In the genomic region with DNA sequence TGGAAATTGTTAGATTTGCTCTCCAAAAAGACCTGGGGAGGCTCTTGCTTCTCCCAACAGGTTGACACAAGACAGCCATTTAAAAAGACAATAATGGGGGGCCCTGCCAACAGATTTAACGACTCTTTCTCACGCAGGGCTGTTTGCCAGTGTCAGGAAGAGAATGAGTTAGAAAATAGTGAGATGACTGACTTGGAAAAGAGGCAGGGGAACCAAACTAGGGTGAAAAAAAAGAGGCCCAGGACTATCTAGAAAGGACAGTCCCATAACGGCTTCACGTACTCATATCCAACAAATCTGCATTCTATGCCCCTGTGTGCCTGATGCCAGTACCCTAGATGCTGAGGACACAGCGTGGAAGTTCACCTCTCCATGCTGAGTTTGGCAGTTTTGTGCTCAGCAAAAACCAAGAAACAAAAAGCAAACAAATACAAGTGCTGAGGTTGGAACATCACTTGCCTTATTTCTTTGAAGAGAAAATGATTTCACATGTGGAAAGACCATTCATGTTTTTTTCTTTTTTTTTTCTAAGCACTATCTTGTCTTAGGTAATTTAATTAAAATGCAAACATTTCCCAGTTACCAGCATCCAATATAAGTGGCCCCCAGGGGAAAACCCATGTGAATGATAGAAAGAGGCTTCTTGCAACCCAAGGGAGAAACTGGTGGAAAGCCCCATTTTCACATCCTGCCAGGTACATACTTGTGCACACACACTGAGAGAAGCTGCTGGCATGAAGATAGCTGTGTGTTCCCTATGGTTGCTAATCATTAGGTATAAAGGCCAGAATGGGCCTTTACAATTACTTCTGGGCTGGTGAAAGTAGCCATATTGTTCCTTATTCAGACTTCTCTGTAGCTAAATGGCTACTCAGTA, we compare ENCODE assay signal across 10 cellular contexts. TPM values are rescaled to one million over a fixed set of nuclear protein-coding genes. Genes with fewer than 3 reads are reported as not detected.
DNase-seq lines count a peak whose midpoint lies in the region; ATAC-seq and TF ChIP-seq lines count a peak whose summit lies in the region.
"Had no signal": no experiment of that assay in that cellular context is flagged by ENCODE, and none has a peak within 500 bp of the region (broad histone marks: within the 10 kb centered on the region; RNA-seq: fewer than 3 reads in every experiment).

No MANE protein-coding gene starts in this region.

- no peak overlapping the region for H3K4me3 ChIP-seq in thoracic aorta

- peaks cover 11% of the 10 kb centered on the region for H3K36me3 Mint-ChIP-seq in activated T-cell treated with anti-CD3 and anti-CD28 coated beads, Interleukin-2, amount 50 U/mL, for 4 hours (ENCODE audit: insufficient read depth)
- H3K36me3 Mint-ChIP-seq in activated CD4-positive, alpha-beta T cell treated with anti-CD3 and anti-CD28 coated beads, Interleukin-2, amount 10 ng/mL, durations not matched to agents 24 days and 14 days (ENCODE audit: low read depth): peaks cover 40% of the 10 kb centered on the region
- no peaks in the 10 kb centered on the region for H3K36me3 Mint-ChIP-seq in mesothelial cell of epicardium

- TF ChIP-seq CTCF in thoracic aorta (IDR thresholded peaks at IDR 0.05) (no peak), mesothelial cell of epicardium (IDR thresholded peaks at IDR 0.05; ENCODE audit: unreplicated experiment) (no peak)

- peaks cover 18 to 51% of the 10 kb centered on the region in 2 donors for H3K4me1 ChIP-seq in thoracic aorta (ENCODE audit: control insufficient read depth in 1 of 2, low read depth in 2 of 2)

- no peaks in the 10 kb centered on the region for H3K9me3 Mint-ChIP-seq in activated T-cell treated with anti-CD3 and anti-CD28 coated beads, Interleukin-2, amount 50 U/mL, for 4 hours
- H3K9me3 Mint-ChIP-seq in activated CD4-positive, alpha-beta T cell treated with anti-CD3 and anti-CD28 coated beads, Interleukin-2, amount 10 ng/mL, durations not matched to agents 24 days and 14 days: peaks cover 3% of the 10 kb centered on the region
- no peaks in the 10 kb centered on the region for H3K9me3 Mint-ChIP-seq in mesothelial cell of epicardium

- no peaks in the 10 kb centered on the region for H3K27me3 Mint-ChIP-seq in activated T-cell treated with anti-CD3 and anti-CD28 coated beads, Interleukin-2, amount 50 U/mL, for 4 hours (ENCODE audit: low read depth)
- no peaks in the 10 kb centered on the region for H3K27me3 Mint-ChIP-seq in activated CD4-positive, alpha-beta T cell treated with anti-CD3 and anti-CD28 coated beads, Interleukin-2, amount 10 ng/mL, durations not matched to agents 24 days and 14 days
- H3K27me3 Mint-ChIP-seq in mesothelial cell of epicardium (ENCODE audit: low read depth): no peaks in the 10 kb centered on the region

- DNase-seq in activated T-cell treated with anti-CD3 and anti-CD28 coated beads, Interleukin-2, amount 50 U/mL, for 4 hours: peak; percentile 24
- DNase-seq in activated T-cell treated with anti-CD3 and anti-CD28 coated beads for 4 hours (no peak), thoracic aorta (ENCODE audit: low spot score) (no peak), mesothelial cell of epicardium (ENCODE audit: low spot score in 2 of 2, unreplicated experiment in 2 of 2) (no peak), NCI-H1436 treated with DMSO at 0.1 percent for 48 hours (lab: John Stamatoyannopoulos, UW) (no peak), NCI-H446 (lab: John Stamatoyannopoulos, UW) (no peak)
- peak; percentile 86 for DNase-seq in activated CD4-positive, alpha-beta T cell treated with anti-CD3 and anti-CD28 coated beads, Interleukin-2, amount 10 ng/mL, durations not matched to agents 24 days and 14 days
- DNase-seq: NCI-H2029 treated with DMSO at 0.1 percent for 48 hours had no signal

- intact Hi-C loops in activated CD4-positive, alpha-beta T cell treated with anti-CD3 and anti-CD28 coated beads, Interleukin-2, amount 10 ng/mL, durations not matched to agents 24 days and 14 days (cut with micrococcal nuclease): loop anchor here (1.0 to 10.0 kb wide), 7 partner anchors 9 to 227 kb away; a partner anchor contains a TSS

- no peaks in the 10 kb centered on the region for H3K9me3 ChIP-seq in thoracic aorta

- peak; percentile 88 to 89 for ATAC-seq in activated T-cell treated with anti-CD3 and anti-CD28 coated beads, Interleukin-2, amount 50 U/mL, for 4 hours
- ATAC-seq in HG02981 (IDR thresholded peaks at IDR 0.05; ENCODE audit: unreplicated experiment): peak; percentile 79
- no peak for ATAC-seq in thoracic aorta (ENCODE audit: insufficient number of reproducible peaks, low FRiP score, low read depth)

- peak overlapping the region; percentile 44 for H3K4me3 Mint-ChIP-seq in activated T-cell treated with anti-CD3 and anti-CD28 coated beads, Interleukin-2, amount 50 U/mL, for 4 hours
- peak overlapping the region; percentile 69 for H3K4me3 Mint-ChIP-seq in activated CD4-positive, alpha-beta T cell treated with anti-CD3 and anti-CD28 coated beads, Interleukin-2, amount 10 ng/mL, durations not matched to agents 24 days and 14 days
- H3K4me3 Mint-ChIP-seq in mesothelial cell of epicardium: no peak overlapping the region

- H3K4me1 Mint-ChIP-seq in activated T-cell treated with anti-CD3 and anti-CD28 coated beads, Interleukin-2, amount 50 U/mL, for 4 hours (ENCODE audit: low read depth): peaks cover 81% of the 10 kb centered on the region
- peaks cover 78% of the 10 kb centered on the region for H3K4me1 Mint-ChIP-seq in activated CD4-positive, alpha-beta T cell treated with anti-CD3 and anti-CD28 coated beads, Interleukin-2, amount 10 ng/mL, durations not matched to agents 24 days and 14 days
- peaks cover 15% of the 10 kb centered on the region for H3K4me1 Mint-ChIP-seq in mesothelial cell of epicardium

- peak overlapping the region; percentile 93 for H3K27ac Mint-ChIP-seq in activated CD4-positive, alpha-beta T cell treated with anti-CD3 and anti-CD28 coated beads, Interleukin-2, amount 10 ng/mL, durations not matched to agents 24 days and 14 days
- H3K27ac Mint-ChIP-seq in mesothelial cell of epicardium: no peak overlapping the region

- peak overlapping the region; percentile 21 to 30 for H3K27ac ChIP-seq in thoracic aorta
- H3K27ac ChIP-seq: C4-2B had no signal

- no peaks in the 10 kb centered on the region for H3K36me3 ChIP-seq in thoracic aorta

- no peaks in the 10 kb centered on the region for H3K27me3 ChIP-seq in thoracic aorta (replicated peaks; ENCODE audit: insufficient read depth)

RNA-seq across cellular contexts. Expression of a gene that starts 10.6 kb away (rescaled TPM):
- 100 to 1,000 TPM in 2 of 3 donors, 10 to 100 TPM in 1; 95.1 to 122 (median 101) TPM for total RNA-seq in activated T-cell treated with anti-CD3 and anti-CD28 coated beads, Interleukin-2, amount 50 U/mL, for 4 hours
- total RNA-seq in activated CD4-positive, alpha-beta T cell treated with anti-CD3 and anti-CD28 coated beads, Interleukin-2, amount 10 ng/mL, durations not matched to agents 24 days and 14 days: 280 and 287 TPM in 2 replicates
- total RNA-seq in thoracic aorta (10 to 100 TPM; 50.4 to 58.8 TPM), mesothelial cell of epicardium (19.0 to 21.1 TPM (median 20.6 TPM) in 3 replicates)

Comparison
In these comparisons a context has a peak if more than half of its experiments do, and no peak if none do; other contexts are left out.
1. DNase-seq: peak in activated T-cell treated with anti-CD3 and anti-CD28 coated beads, Interleukin-2, amount 50 U/mL, for 4 hours (single experiment) and activated CD4-positive, alpha-beta T cell treated with anti-CD3 and anti-CD28 coated beads, Interleukin-2, amount 10 ng/mL, durations not matched to agents 24 days and 14 days (single experiment); none in activated T-cell treated with anti-CD3 and anti-CD28 coated beads for 4 hours (single experiment), thoracic aorta (single experiment), mesothelial cell of epicardium (0 of 2), NCI-H1436 treated with DMSO at 0.1 percent for 48 hours (single experiment) and NCI-H446 (0 of 2).